ENCODE assay signal across 17 cellular contexts in genomic region chr1:94178896-94179295, GRCh38. TPM values are rescaled to one million over a fixed set of nuclear protein-coding genes. Genes with fewer than 3 reads are reported as not detected.
DNase-seq lines count a peak whose midpoint lies in the region; ATAC-seq, FAIRE-seq and TF ChIP-seq lines count a peak whose summit lies in the region.
"Had no signal": no experiment of that assay in that cellular context is flagged by ENCODE, and none has a peak within 500 bp of the region (broad histone marks: within the 10 kb centered on the region; RNA-seq: fewer than 3 reads in every experiment).

No MANE protein-coding gene starts in this region.

- no peak overlapping the region for H3K4me3 Mint-ChIP-seq in type B pancreatic cell
- H3K4me3 Mint-ChIP-seq: CD4-positive, alpha-beta memory T cell; GM23338; H9 had no signal

- peaks cover 68% of the 10 kb centered on the region for H3K36me3 ChIP-seq in Panc1 (ENCODE audit: control insufficient read depth, insufficient read depth, low read length)
- H3K36me3 ChIP-seq in keratinocyte (ENCODE audit: control insufficient read depth in 2 of 2, extremely low read depth in 1 of 2, insufficient read depth in 2 of 2, low read length in 2 of 2): peaks cover 40 to 55% of the 10 kb centered on the region in 2 experiments
- peaks cover 0 to 6% of the 10 kb centered on the region in 2 donors for H3K36me3 ChIP-seq in body of pancreas (replicated peaks in 1 of 2; ENCODE audit: insufficient read depth in 1 of 2, low read depth in 2 of 2)
- H3K36me3 ChIP-seq in suprapubic skin: peaks cover 41% of the 10 kb centered on the region
- H3K36me3 ChIP-seq: BE2C had no signal

- dilution Hi-C loops in keratinocyte (cut with MboI; ENCODE audit: extremely low pct_ligation_motif_present, low sequenced_read_pairs): no loop called here

- H3K4me2 ChIP-seq in keratinocyte (ENCODE audit: control insufficient read depth, extremely low read depth, insufficient read depth, low read depth, low read length): no peak overlapping the region
- H3K4me2 ChIP-seq: GM23338 had no signal

- FAIRE-seq in H54 (lab: Jason Lieb, UNC) (peak; percentile 57), keratinocyte (lab: Jason Lieb, UNC) (peak; percentile 9)
- FAIRE-seq: A204.1, G401.6, GM12891 had no signal

- no peak for TF ChIP-seq EP300 in suprapubic skin (IDR thresholded peaks at IDR 0.05)

- DNase-seq in H54 (ENCODE audit: insufficient read length, low spot score) (no peak), Panc1 (ENCODE audit: low read depth, low spot score) (no peak), keratinocyte (ENCODE audit: low read depth, low spot score) (no peak), type B pancreatic cell (ENCODE audit: extremely low spot score, unreplicated experiment) (no peak), body of pancreas (no peak), suprapubic skin (ENCODE audit: low spot score in 2 of 2) (no peak)
- DNase-seq: BE2C; Caco-2; CD4-positive, alpha-beta memory T cell; DMS 273 treated with DMSO at 0.1 percent for 48 hours; H9 had no signal

- intact Hi-C loops in Panc1 (cut with micrococcal nuclease; ENCODE audit: unreplicated experiment) (no loop called here), body of pancreas (cut with DNase I) (no loop called here)

- H3K27me3 ChIP-seq in Panc1 (ENCODE audit: control insufficient read depth, insufficient read depth, low read length) (no peaks in the 10 kb centered on the region), keratinocyte (ENCODE audit: control insufficient read depth, extremely low read depth, insufficient read depth, low read length) (no peaks in the 10 kb centered on the region), body of pancreas (no peaks in the 10 kb centered on the region), suprapubic skin (no peaks in the 10 kb centered on the region)
- H3K27me3 ChIP-seq: BE2C had no signal

- H3K27ac Mint-ChIP-seq in type B pancreatic cell: peak overlapping the region; percentile 6
- H3K27ac Mint-ChIP-seq: CD4-positive, alpha-beta memory T cell; GM23338; H9 had no signal

- no peaks in the 10 kb centered on the region for H3K9me3 Mint-ChIP-seq in type B pancreatic cell
- H3K9me3 Mint-ChIP-seq: GM23338, H9 had no signal

- H3K4me1 Mint-ChIP-seq in type B pancreatic cell (ENCODE audit: unreplicated experiment): no peaks in the 10 kb centered on the region
- H3K4me1 Mint-ChIP-seq: CD4-positive, alpha-beta memory T cell; GM23338; H9 had no signal

- H3K27ac ChIP-seq in Panc1 (ENCODE audit: low read length) (peak overlapping the region; percentile 63; the same call in 1 of the 2 replicates), keratinocyte (ENCODE audit: control insufficient read depth, insufficient read depth, low read length) (no peak overlapping the region), body of pancreas (no peak overlapping the region), suprapubic skin (no peak overlapping the region)
- H3K27ac ChIP-seq: C4-2B had no signal

- BruUV-seq in Panc1 (replicated peaks; lab: Mats Ljungman, UMichigan): no TSS peak

- TF ChIP-seq CTCF in Panc1 (IDR thresholded peaks at IDR 0.05): no peak
- TF ChIP-seq CTCF in keratinocyte (optimal IDR thresholded peaks at IDR 0.05 in 1 of 3, IDR thresholded peaks at IDR 0.05 in 1 of 3, conservative IDR thresholded peaks at IDR 0.05 in 1 of 3; ENCODE audit: extremely low read depth in 1 of 3, insufficient read depth in 2 of 3, low read length in 3 of 3): no peak
- TF ChIP-seq CTCF in type B pancreatic cell (conservative IDR thresholded peaks at IDR 0.05): no peak
- no peak for TF ChIP-seq CTCF in body of pancreas (IDR thresholded peaks at IDR 0.05)
- no peak for TF ChIP-seq CTCF in suprapubic skin (IDR thresholded peaks at IDR 0.05)

- H3K36me3 Mint-ChIP-seq in type B pancreatic cell: peaks cover 48% of the 10 kb centered on the region
- H3K36me3 Mint-ChIP-seq: CD4-positive, alpha-beta memory T cell had no signal

- H3K4me1 ChIP-seq in Panc1 (ENCODE audit: control insufficient read depth, insufficient read depth, low read length) (peaks cover 51% of the 10 kb centered on the region), keratinocyte (ENCODE audit: control insufficient read depth, extremely low read depth, insufficient read depth, low read length) (no peaks in the 10 kb centered on the region), body of pancreas (no peaks in the 10 kb centered on the region), suprapubic skin (no peaks in the 10 kb centered on the region)
- H3K4me1 ChIP-seq: BE2C, Caco-2 had no signal

- H4K20me1 ChIP-seq in keratinocyte (ENCODE audit: control insufficient read depth, extremely low read depth, insufficient read depth, low read length): peaks cover 4% of the 10 kb centered on the region

- no peaks in the 10 kb centered on the region for H3K27me3 Mint-ChIP-seq in type B pancreatic cell

- H3K9me1 ChIP-seq in keratinocyte (ENCODE audit: control insufficient read depth, extremely low read depth, insufficient read depth, low read length): no peaks in the 10 kb centered on the region

- H3K9me3 ChIP-seq in Panc1 (ENCODE audit: control insufficient read depth, insufficient read depth, low read depth, low read length) (no peaks in the 10 kb centered on the region), keratinocyte (ENCODE audit: control insufficient read depth, low read depth, low read length) (no peaks in the 10 kb centered on the region), body of pancreas (no peaks in the 10 kb centered on the region), suprapubic skin (no peaks in the 10 kb centered on the region)
- H3K9me3 ChIP-seq: BE2C, Caco-2 had no signal

- in situ Hi-C loops in Panc1 (cut with HindIII; ENCODE audit: low pct_unique_long_range_greater_than_20kb, low sequenced_read_pairs): no loop called here

- H3K4me3 ChIP-seq in Panc1 (ENCODE audit: low read depth in 2 of 2, low read length in 2 of 2) (no peak overlapping the region), keratinocyte (ENCODE audit: control insufficient read depth in 2 of 3, extremely low read depth in 1 of 3, insufficient read depth in 2 of 3, low read depth in 1 of 3, low read length in 3 of 3) (no peak overlapping the region), body of pancreas (no peak overlapping the region), suprapubic skin (no peak overlapping the region)
- H3K4me3 ChIP-seq: GM23338 had no signal

- no peak overlapping the region for H3K9ac ChIP-seq in keratinocyte (ENCODE audit: control insufficient read depth, extremely low read depth, insufficient read depth, low read length)

- POLR2A ChIA-PET in Panc1 (lab: Charles Lee): interaction anchor here (0.6 kb wide), 1 partner anchor 30 kb away, joined by 3 read pairs; no protein-coding TSS in a partner anchor

- peaks cover 13% of the 10 kb centered on the region for H3K79me2 ChIP-seq in keratinocyte (ENCODE audit: control insufficient read depth, insufficient read depth, low read length)

- TF ChIP-seq POLR2A in H54 (IDR thresholded peaks at IDR 0.05; ENCODE audit: low read depth, low read length) (no peak), body of pancreas (IDR thresholded peaks at IDR 0.05) (no peak), suprapubic skin (IDR thresholded peaks at IDR 0.05) (no peak)

- CTCF ChIA-PET in Panc1 (lab: Charles Lee): no interaction called here

- no peak for ATAC-seq in Panc1
- no peak for ATAC-seq in HG02938 (IDR thresholded peaks at IDR 0.05; ENCODE audit: unreplicated experiment)
- no peak for ATAC-seq in body of pancreas
- ATAC-seq: GM23338 had no signal

- H2AFZ ChIP-seq in keratinocyte (ENCODE audit: control insufficient read depth, low read length): no peak overlapping the region
- H2AFZ ChIP-seq: GM23338 had no signal

RNA-seq across cellular contexts. Expression of gene ABCA4, which starts 57.9 kb away (rescaled TPM):
- total RNA-seq in Panc1 (2021; ENCODE audit: unreplicated experiment) (1.5 TPM), type B pancreatic cell (ENCODE audit: low replicate concordance) (3.2 and 6.4 TPM in 2 replicates), body of pancreas (under 1 TPM; under 0.01 TPM), suprapubic skin (1 to 10 TPM; 2.8 to 6.8 (median 4.3) TPM)
- 3.2 TPM for polyA plus RNA-seq in Panc1 (2012; ENCODE audit: insufficient read length)
- polyA plus RNA-seq in keratinocyte: 0.02 to 0.09 TPM (median 0.04 TPM) in 3 replicates
- polyA plus RNA-seq in keratinocyte (2011; ENCODE audit: low read depth): not detected
- 0.02 TPM in 1 of 2 replicates, not detected in the other for polyA plus RNA-seq in keratinocyte (2011; cell fraction: cytosol; rRNA removed)
- 0.17 and 0.28 TPM in 2 replicates for polyA plus RNA-seq in keratinocyte (2011; cell fraction: nucleus; rRNA removed)
- polyA plus RNA-seq in keratinocyte (2012; ENCODE audit: low replicate concordance): not detected in 2 replicates
- 0.10 TPM in 1 of 3 replicates, not detected in the others for polyA minus RNA-seq in keratinocyte
- polyA minus RNA-seq in keratinocyte (2011; cell fraction: cytosol; rRNA and poly(A)+ RNA removed): not detected
- 0.16 and 0.42 TPM in 2 replicates for polyA minus RNA-seq in keratinocyte (2011; cell fraction: nucleus; rRNA and poly(A)+ RNA removed)
- total RNA-seq: CD4-positive, alpha-beta memory T cell; GM23338; H9 had no signal
- polyA plus RNA-seq: CD4-positive, alpha-beta memory T cell; GM23338 had no signal

RNA-seq across cellular contexts. Expression of gene ARHGAP29, which starts 58.5 kb away (rescaled TPM):
- 197 TPM for total RNA-seq in Panc1 (2021; ENCODE audit: unreplicated experiment)
- polyA plus RNA-seq in Panc1 (2012; ENCODE audit: insufficient read length): 64.8 TPM
- 40.0 to 79.7 TPM (median 67.7 TPM) in 3 replicates for polyA plus RNA-seq in keratinocyte
- 66.5 TPM for polyA plus RNA-seq in keratinocyte (2011; ENCODE audit: low read depth)
- polyA plus RNA-seq in keratinocyte (2011; cell fraction: cytosol; rRNA removed): 31.7 and 61.5 TPM in 2 replicates
- polyA plus RNA-seq in keratinocyte (2011; cell fraction: nucleus; rRNA removed): 59.8 and 80.6 TPM in 2 replicates
- polyA plus RNA-seq in keratinocyte (2012; ENCODE audit: low replicate concordance): 26.3 and 56.8 TPM in 2 replicates
- 21.1 to 119 TPM (median 48.5 TPM) in 3 replicates for polyA minus RNA-seq in keratinocyte
- polyA minus RNA-seq in keratinocyte (2011; cell fraction: cytosol; rRNA and poly(A)+ RNA removed): 50.8 TPM
- 82.7 and 152 TPM in 2 replicates for polyA minus RNA-seq in keratinocyte (2011; cell fraction: nucleus; rRNA and poly(A)+ RNA removed)
- 42.7 and 213 TPM in 2 replicates for total RNA-seq in type B pancreatic cell (ENCODE audit: low replicate concordance)
- total RNA-seq in body of pancreas: 10 to 100 TPM; 20.1 to 22.8 TPM
- 10 to 100 TPM; 23.4 to 38.3 (median 28.6) TPM for total RNA-seq in suprapubic skin
- total RNA-seq: CD4-positive, alpha-beta memory T cell had no signal
- polyA plus RNA-seq: CD4-positive, alpha-beta memory T cell had no signal
